1 cellular context compared by ENCODE assay signal in the genomic region with DNA sequence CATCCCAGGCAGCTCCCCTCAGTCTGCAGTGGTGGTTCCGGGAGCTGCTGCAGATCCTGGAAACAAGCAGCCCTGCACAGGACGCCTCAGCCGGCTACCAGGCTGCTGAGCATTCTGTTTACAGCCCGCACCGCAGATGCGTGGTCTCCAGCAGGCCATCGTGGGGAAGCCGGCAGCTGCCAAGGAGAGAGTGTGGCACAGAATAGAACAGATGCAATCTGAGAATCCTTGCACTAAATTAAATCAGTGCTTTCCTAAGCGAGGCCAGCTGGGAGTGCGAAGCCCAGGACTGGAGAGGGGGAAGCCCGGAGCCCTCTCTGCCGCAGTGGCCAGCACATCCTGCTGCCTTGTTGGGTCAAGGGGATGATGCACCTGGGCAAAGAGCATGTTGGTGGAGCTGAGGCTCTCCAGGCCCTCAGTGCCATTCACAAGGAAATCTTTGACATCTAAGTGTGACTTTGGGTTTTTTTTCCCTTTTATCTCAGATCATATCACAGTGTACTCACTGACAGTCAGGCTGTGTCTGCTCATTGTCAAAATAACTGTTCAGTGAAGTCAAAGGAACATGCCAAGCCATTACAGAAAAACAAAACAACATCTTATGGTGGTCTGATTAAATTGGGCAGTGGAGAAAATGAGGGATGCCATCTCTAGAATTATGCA.
TF ChIP-seq lines count a peak whose summit lies in the region.

No MANE protein-coding gene starts in this region.

TF ChIP-seq in GM23338, 12 proteins besides CTCF, POLR2A, EP300 and RAD21 (continued from another document):
- TF ChIP-seq, protein P1, sequence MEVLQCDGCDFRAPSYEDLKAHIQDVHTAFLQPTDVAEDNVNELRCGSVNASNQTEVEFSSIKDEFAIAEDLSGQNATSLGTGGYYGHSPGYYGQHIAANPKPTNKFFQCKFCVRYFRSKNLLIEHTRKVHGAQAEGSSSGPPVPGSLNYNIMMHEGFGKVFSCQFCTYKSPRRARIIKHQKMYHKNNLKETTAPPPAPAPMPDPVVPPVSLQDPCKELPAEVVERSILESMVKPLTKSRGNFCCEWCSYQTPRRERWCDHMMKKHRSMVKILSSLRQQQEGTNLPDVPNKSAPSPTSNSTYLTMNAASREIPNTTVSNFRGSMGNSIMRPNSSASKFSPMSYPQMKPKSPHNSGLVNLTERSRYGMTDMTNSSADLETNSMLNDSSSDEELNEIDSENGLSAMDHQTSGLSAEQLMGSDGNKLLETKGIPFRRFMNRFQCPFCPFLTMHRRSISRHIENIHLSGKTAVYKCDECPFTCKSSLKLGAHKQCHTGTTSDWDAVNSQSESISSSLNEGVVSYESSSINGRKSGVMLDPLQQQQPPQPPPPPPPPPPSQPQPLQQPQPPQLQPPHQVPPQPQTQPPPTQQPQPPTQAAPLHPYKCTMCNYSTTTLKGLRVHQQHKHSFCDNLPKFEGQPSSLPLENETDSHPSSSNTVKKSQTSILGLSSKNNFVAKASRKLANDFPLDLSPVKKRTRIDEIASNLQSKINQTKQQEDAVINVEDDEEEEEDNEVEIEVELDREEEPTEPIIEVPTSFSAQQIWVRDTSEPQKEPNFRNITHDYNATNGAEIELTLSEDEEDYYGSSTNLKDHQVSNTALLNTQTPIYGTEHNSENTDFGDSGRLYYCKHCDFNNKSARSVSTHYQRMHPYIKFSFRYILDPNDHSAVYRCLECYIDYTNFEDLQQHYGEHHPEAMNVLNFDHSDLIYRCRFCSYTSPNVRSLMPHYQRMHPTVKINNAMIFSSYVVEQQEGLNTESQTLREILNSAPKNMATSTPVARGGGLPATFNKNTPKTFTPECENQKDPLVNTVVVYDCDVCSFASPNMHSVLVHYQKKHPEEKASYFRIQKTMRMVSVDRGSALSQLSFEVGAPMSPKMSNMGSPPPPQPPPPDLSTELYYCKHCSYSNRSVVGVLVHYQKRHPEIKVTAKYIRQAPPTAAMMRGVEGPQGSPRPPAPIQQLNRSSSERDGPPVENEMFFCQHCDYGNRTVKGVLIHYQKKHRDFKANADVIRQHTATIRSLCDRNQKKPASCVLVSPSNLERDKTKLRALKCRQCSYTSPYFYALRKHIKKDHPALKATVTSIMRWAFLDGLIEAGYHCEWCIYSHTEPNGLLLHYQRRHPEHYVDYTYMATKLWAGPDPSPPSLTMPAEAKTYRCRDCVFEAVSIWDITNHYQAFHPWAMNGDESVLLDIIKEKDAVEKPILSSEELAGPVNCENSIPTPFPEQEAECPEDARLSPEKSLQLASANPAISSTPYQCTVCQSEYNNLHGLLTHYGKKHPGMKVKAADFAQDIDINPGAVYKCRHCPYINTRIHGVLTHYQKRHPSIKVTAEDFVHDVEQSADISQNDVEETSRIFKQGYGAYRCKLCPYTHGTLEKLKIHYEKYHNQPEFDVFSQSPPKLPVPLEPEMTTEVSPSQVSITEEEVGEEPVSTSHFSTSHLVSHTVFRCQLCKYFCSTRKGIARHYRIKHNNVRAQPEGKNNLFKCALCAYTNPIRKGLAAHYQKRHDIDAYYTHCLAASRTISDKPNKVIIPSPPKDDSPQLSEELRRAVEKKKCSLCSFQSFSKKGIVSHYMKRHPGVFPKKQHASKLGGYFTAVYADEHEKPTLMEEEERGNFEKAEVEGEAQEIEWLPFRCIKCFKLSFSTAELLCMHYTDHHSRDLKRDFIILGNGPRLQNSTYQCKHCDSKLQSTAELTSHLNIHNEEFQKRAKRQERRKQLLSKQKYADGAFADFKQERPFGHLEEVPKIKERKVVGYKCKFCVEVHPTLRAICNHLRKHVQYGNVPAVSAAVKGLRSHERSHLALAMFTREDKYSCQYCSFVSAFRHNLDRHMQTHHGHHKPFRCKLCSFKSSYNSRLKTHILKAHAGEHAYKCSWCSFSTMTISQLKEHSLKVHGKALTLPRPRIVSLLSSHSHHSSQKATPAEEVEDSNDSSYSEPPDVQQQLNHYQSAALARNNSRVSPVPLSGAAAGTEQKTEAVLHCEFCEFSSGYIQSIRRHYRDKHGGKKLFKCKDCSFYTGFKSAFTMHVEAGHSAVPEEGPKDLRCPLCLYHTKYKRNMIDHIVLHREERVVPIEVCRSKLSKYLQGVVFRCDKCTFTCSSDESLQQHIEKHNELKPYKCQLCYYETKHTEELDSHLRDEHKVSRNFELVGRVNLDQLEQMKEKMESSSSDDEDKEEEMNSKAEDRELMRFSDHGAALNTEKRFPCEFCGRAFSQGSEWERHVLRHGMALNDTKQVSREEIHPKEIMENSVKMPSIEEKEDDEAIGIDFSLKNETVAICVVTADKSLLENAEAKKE (CRISPR knock-in tag; IDR thresholded peaks at IDR 0.05): no peak
- no peak for TF ChIP-seq EZH2phosphoT487 (IDR thresholded peaks at IDR 0.05; ENCODE audit: unreplicated experiment)
- TF ChIP-seq POLR2AphosphoS5 (IDR thresholded peaks at IDR 0.05; ENCODE audit: low read depth): no peak
- TF ChIP-seq NANOG (IDR thresholded peaks at IDR 0.05; ENCODE audit: borderline replicate concordance): no peak
- no peak for TF ChIP-seq CREB1 (CRISPR knock-in tag; IDR thresholded peaks at IDR 0.05; ENCODE audit: low read depth)
- TF ChIP-seq, protein P2, sequence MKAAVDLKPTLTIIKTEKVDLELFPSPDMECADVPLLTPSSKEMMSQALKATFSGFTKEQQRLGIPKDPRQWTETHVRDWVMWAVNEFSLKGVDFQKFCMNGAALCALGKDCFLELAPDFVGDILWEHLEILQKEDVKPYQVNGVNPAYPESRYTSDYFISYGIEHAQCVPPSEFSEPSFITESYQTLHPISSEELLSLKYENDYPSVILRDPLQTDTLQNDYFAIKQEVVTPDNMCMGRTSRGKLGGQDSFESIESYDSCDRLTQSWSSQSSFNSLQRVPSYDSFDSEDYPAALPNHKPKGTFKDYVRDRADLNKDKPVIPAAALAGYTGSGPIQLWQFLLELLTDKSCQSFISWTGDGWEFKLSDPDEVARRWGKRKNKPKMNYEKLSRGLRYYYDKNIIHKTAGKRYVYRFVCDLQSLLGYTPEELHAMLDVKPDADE (IDR thresholded peaks at IDR 0.05): no peak
- TF ChIP-seq EZH2 (IDR thresholded peaks at IDR 0.05; ENCODE audit: low read depth, unreplicated experiment): no peak
- no peak for TF ChIP-seq STAT1 (IDR thresholded peaks at IDR 0.05; ENCODE audit: unreplicated experiment)
